8 cellular contexts compared by ENCODE assay signal in genomic region chr5:181159286-181160143, GRCh38. TPM values are rescaled to one million over a fixed set of nuclear protein-coding genes. Genes with fewer than 3 reads are reported as not detected.
A peak's percentile ranks its signal among the peaks of the same experiment; 100 is the strongest.
DNase-seq lines count a peak whose midpoint lies in the region; ATAC-seq and TF ChIP-seq lines count a peak whose summit lies in the region.

No MANE protein-coding gene starts in this region.

- TF ChIP-seq CTCF in AG09309 (IDR thresholded peaks at IDR 0.05; ENCODE audit: control insufficient read depth, insufficient read depth, low read depth, low read length, missing control alignments), result peak; percentile 94

- H3K4me3 ChIP-seq in AG09309 (ENCODE audit: control insufficient read depth, low read depth, low read length), result no peak overlapping the region

- peak; percentile 82 for ATAC-seq in GM19023 (IDR thresholded peaks at IDR 0.05; ENCODE audit: unreplicated experiment)
- ATAC-seq in HG03196 (IDR thresholded peaks at IDR 0.05; ENCODE audit: unreplicated experiment), result peak; percentile 61
- ATAC-seq in left lobe of liver, result peak; percentile 99

- DNase-seq in AG09309 (ENCODE audit: low read depth) (no peak), NCI-H345 treated with DMSO at 0.1 percent for 48 hours (lab: John Stamatoyannopoulos, UW; ENCODE audit: unreplicated experiment) (peak; percentile 62), cerebellar cortex (ENCODE audit: low spot score) (peak; percentile 92), left lobe of liver (ENCODE audit: low spot score) (peak; percentile 89)
- DNase-seq in activated CD4-positive, alpha-beta T cell treated with anti-CD3 and anti-CD28 coated beads for 1 hour, result peak; percentile 86
- peak; percentile 67 to 98 (median 77) for DNase-seq in stimulated activated CD4-positive, alpha-beta T cell treated with anti-CD3 and anti-CD28 coated beads, TNF-alpha, amount 100 ng/mL, for 1 hour (ENCODE audit: low read depth in 3 of 3, low spot score in 1 of 3)

RNA-seq across cellular contexts. Expression of gene OR2V2, which starts 12.1 kb away (rescaled TPM):
- total RNA-seq in left lobe of liver, result not detected

RNA-seq across cellular contexts. Expression of gene OR2V1, which starts 28.5 kb away (rescaled TPM):
- total RNA-seq in left lobe of liver, result not detected

RNA-seq across cellular contexts. Expression of gene TRIM7, which starts 45.5 kb away (rescaled TPM):
- total RNA-seq in left lobe of liver, result 0.23 TPM
